ENCODE assay signal across 8 cellular contexts in genomic region chr1:89763649-89763986, GRCh38. TPM values are rescaled to one million over a fixed set of nuclear protein-coding genes. Genes with fewer than 3 reads are reported as not detected.
A peak's percentile ranks its signal among the peaks of the same experiment; 100 is the strongest.
DNase-seq lines count a peak whose midpoint lies in the region; ATAC-seq and TF ChIP-seq lines count a peak whose summit lies in the region.

No MANE protein-coding gene starts in this region.

- H3K27me3 ChIP-seq in heart left ventricle (no peaks in the 10 kb centered on the region), mucosa of stomach (ENCODE audit: control insufficient read depth, insufficient read depth, low read length) (peaks cover 5% of the 10 kb centered on the region), uterus (no peaks in the 10 kb centered on the region)

- no peak for TF ChIP-seq CTCF in heart left ventricle (IDR thresholded peaks at IDR 0.05)
- TF ChIP-seq CTCF in uterus (IDR thresholded peaks at IDR 0.05) = no peak

- DNase-seq in heart left ventricle (no peak), Right ventricle myocardium inferior (ENCODE audit: missing footprints) (no peak), caudate nucleus (lab: John Stamatoyannopoulos, UW) (peak in 1 of 61 donors; percentile 28), uterus (no peak), AG08396 (ENCODE audit: low spot score) (no peak)

- no peaks in the 10 kb centered on the region for H3K36me3 ChIP-seq in heart left ventricle
- no peaks in the 10 kb centered on the region for H3K36me3 ChIP-seq in mucosa of stomach (ENCODE audit: control insufficient read depth, insufficient read depth, low read length)
- no peaks in the 10 kb centered on the region for H3K36me3 ChIP-seq in uterus

- WGBS in heart left ventricle, 4 donors = 52 to 59% (median 53%) methylated on average over 5 of the region's 5 CpGs

- ATAC-seq in heart left ventricle = no peak
- no peak for ATAC-seq in Right ventricle myocardium inferior
- ATAC-seq in HG03175 (IDR thresholded peaks at IDR 0.05; ENCODE audit: unreplicated experiment) = no peak
- ATAC-seq in HG02623 (IDR thresholded peaks at IDR 0.05; ENCODE audit: unreplicated experiment) = no peak

- H3K27ac ChIP-seq in heart left ventricle (peak overlapping the region in 10 of 12 donors; percentile 41 to 85 (median 68)), caudate nucleus (ENCODE audit: low read depth, low read length) (peak overlapping the region; percentile 78), uterus (peak overlapping the region; percentile 53 to 88)

- TF ChIP-seq POLR2A in heart left ventricle (IDR thresholded peaks at IDR 0.05) = no peak
- no peak for TF ChIP-seq POLR2A in uterus (IDR thresholded peaks at IDR 0.05)

- H3K9me3 ChIP-seq in heart left ventricle = no peaks in the 10 kb centered on the region
- H3K9me3 ChIP-seq in mucosa of stomach (ENCODE audit: control insufficient read depth, low read length) = no peaks in the 10 kb centered on the region
- H3K9me3 ChIP-seq in uterus = no peaks in the 10 kb centered on the region

- H3K9ac ChIP-seq in mucosa of stomach (ENCODE audit: low read length) = peak overlapping the region; percentile 65

- H3K4me3 ChIP-seq in heart left ventricle (peak overlapping the region in 10 of 12 donors; percentile 20 to 63 (median 53)), mucosa of stomach (ENCODE audit: low read length) (peak overlapping the region; percentile 65), uterus (peak overlapping the region; percentile 38 to 41)

- intact Hi-C loops in heart left ventricle (cut with DNase I) (loop anchor here (1.0 to 10.0 kb wide), 17 partner anchors 36 to 283 kb away; partner anchors contain the start of genes LRRC8C (in 7 of the 10) and LRRC8B (in 2 of the 10)), Right ventricle myocardium inferior (cut with DNase I) (loop anchor here (1.0 to 5.0 kb wide), 4 partner anchors 35 to 165 kb away; no protein-coding TSS in a partner anchor), uterus (cut with DNase I; ENCODE audit: low total_unique reads) (loop anchor here (10.0 kb wide), 2 partner anchors 129 to 279 kb away; partner anchors contain the start of gene LRRC8C)

- peaks cover 0 to 49% (median 30%) of the 10 kb centered on the region in 12 donors for H3K4me1 ChIP-seq in heart left ventricle
- peaks cover 16% of the 10 kb centered on the region for H3K4me1 ChIP-seq in mucosa of stomach (ENCODE audit: control insufficient read depth, insufficient read depth, low read length)
- H3K4me1 ChIP-seq in uterus = no peaks in the 10 kb centered on the region

RNA-seq across cellular contexts. Expression of gene LRRC8D, which starts 57.2 kb away (rescaled TPM):
- total RNA-seq in heart left ventricle (10 to 100 TPM in 3 of 9 donors, 1 to 10 TPM in 6; 5.7 to 13.0 (median 8.0) TPM), Right ventricle myocardium inferior (6.2 TPM), uterus (10 to 100 TPM; 12.0 to 47.4 (median 17.8) TPM)
- polyA plus RNA-seq in heart left ventricle = 10 to 100 TPM in 1 of 2 donors, 1 to 10 TPM in 1; 2.1 to 16.5 TPM
